In the genomic region with DNA sequence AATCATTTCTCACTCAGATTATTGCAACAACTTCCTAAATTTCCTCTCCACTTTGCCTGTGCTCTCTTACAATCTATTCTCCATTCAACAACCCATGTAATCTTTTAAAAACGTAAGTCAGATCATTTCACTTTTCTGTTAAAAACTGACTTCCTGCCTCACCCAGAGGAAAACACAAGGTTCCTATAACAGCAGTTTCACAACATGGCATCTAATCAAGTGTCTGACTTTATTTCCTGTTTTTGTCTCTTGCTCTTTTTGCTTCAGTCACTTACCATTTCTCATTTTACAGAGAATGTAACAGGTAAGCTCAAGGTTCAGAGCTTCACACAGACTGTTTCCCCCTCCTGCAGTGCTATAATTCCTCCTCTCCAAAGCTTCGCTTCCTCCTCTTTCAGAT, we compare ENCODE assay signal across 1 cellular context.
TF ChIP-seq lines count a peak whose summit lies in the region.

No MANE protein-coding gene starts in this region.

TF ChIP-seq in GM23338, 12 proteins besides CTCF, POLR2A, EP300 and RAD21 (continued from another document):
- TF ChIP-seq, protein P1, sequence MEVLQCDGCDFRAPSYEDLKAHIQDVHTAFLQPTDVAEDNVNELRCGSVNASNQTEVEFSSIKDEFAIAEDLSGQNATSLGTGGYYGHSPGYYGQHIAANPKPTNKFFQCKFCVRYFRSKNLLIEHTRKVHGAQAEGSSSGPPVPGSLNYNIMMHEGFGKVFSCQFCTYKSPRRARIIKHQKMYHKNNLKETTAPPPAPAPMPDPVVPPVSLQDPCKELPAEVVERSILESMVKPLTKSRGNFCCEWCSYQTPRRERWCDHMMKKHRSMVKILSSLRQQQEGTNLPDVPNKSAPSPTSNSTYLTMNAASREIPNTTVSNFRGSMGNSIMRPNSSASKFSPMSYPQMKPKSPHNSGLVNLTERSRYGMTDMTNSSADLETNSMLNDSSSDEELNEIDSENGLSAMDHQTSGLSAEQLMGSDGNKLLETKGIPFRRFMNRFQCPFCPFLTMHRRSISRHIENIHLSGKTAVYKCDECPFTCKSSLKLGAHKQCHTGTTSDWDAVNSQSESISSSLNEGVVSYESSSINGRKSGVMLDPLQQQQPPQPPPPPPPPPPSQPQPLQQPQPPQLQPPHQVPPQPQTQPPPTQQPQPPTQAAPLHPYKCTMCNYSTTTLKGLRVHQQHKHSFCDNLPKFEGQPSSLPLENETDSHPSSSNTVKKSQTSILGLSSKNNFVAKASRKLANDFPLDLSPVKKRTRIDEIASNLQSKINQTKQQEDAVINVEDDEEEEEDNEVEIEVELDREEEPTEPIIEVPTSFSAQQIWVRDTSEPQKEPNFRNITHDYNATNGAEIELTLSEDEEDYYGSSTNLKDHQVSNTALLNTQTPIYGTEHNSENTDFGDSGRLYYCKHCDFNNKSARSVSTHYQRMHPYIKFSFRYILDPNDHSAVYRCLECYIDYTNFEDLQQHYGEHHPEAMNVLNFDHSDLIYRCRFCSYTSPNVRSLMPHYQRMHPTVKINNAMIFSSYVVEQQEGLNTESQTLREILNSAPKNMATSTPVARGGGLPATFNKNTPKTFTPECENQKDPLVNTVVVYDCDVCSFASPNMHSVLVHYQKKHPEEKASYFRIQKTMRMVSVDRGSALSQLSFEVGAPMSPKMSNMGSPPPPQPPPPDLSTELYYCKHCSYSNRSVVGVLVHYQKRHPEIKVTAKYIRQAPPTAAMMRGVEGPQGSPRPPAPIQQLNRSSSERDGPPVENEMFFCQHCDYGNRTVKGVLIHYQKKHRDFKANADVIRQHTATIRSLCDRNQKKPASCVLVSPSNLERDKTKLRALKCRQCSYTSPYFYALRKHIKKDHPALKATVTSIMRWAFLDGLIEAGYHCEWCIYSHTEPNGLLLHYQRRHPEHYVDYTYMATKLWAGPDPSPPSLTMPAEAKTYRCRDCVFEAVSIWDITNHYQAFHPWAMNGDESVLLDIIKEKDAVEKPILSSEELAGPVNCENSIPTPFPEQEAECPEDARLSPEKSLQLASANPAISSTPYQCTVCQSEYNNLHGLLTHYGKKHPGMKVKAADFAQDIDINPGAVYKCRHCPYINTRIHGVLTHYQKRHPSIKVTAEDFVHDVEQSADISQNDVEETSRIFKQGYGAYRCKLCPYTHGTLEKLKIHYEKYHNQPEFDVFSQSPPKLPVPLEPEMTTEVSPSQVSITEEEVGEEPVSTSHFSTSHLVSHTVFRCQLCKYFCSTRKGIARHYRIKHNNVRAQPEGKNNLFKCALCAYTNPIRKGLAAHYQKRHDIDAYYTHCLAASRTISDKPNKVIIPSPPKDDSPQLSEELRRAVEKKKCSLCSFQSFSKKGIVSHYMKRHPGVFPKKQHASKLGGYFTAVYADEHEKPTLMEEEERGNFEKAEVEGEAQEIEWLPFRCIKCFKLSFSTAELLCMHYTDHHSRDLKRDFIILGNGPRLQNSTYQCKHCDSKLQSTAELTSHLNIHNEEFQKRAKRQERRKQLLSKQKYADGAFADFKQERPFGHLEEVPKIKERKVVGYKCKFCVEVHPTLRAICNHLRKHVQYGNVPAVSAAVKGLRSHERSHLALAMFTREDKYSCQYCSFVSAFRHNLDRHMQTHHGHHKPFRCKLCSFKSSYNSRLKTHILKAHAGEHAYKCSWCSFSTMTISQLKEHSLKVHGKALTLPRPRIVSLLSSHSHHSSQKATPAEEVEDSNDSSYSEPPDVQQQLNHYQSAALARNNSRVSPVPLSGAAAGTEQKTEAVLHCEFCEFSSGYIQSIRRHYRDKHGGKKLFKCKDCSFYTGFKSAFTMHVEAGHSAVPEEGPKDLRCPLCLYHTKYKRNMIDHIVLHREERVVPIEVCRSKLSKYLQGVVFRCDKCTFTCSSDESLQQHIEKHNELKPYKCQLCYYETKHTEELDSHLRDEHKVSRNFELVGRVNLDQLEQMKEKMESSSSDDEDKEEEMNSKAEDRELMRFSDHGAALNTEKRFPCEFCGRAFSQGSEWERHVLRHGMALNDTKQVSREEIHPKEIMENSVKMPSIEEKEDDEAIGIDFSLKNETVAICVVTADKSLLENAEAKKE (CRISPR knock-in tag; IDR thresholded peaks at IDR 0.05) = no peak
- TF ChIP-seq CREB1 (CRISPR knock-in tag; IDR thresholded peaks at IDR 0.05; ENCODE audit: low read depth) (no peak), POLR2AphosphoS5 (IDR thresholded peaks at IDR 0.05; ENCODE audit: low read depth) (no peak)
- TF ChIP-seq, protein P2, sequence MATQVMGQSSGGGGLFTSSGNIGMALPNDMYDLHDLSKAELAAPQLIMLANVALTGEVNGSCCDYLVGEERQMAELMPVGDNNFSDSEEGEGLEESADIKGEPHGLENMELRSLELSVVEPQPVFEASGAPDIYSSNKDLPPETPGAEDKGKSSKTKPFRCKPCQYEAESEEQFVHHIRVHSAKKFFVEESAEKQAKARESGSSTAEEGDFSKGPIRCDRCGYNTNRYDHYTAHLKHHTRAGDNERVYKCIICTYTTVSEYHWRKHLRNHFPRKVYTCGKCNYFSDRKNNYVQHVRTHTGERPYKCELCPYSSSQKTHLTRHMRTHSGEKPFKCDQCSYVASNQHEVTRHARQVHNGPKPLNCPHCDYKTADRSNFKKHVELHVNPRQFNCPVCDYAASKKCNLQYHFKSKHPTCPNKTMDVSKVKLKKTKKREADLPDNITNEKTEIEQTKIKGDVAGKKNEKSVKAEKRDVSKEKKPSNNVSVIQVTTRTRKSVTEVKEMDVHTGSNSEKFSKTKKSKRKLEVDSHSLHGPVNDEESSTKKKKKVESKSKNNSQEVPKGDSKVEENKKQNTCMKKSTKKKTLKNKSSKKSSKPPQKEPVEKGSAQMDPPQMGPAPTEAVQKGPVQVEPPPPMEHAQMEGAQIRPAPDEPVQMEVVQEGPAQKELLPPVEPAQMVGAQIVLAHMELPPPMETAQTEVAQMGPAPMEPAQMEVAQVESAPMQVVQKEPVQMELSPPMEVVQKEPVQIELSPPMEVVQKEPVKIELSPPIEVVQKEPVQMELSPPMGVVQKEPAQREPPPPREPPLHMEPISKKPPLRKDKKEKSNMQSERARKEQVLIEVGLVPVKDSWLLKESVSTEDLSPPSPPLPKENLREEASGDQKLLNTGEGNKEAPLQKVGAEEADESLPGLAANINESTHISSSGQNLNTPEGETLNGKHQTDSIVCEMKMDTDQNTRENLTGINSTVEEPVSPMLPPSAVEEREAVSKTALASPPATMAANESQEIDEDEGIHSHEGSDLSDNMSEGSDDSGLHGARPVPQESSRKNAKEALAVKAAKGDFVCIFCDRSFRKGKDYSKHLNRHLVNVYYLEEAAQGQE (IDR thresholded peaks at IDR 0.05; ENCODE audit: unreplicated experiment) = no peak
